10 cellular contexts compared by ENCODE assay signal in the genomic region with DNA sequence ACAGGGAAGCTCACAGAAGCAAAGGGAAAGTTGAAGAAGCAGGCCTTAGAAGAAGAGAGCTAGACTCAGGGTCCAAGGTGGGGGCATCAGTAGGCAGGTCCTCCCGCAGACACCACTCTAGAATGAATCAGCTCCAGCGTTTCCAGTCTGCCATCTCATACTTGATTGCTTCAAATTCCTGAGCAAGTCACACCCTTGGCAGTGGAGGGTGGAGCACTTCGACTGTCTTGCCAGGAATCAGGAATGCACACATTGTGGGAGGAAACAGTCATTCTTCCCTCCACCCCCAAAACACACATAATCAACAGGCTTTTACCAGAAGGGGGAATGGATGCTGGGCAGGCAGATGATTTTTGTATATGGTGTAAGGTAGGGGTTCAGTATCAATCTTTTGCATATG.
DNase-seq lines count a peak whose midpoint lies in the region; ATAC-seq, FAIRE-seq and TF ChIP-seq lines count a peak whose summit lies in the region.
"Had no signal": no experiment of that assay in that cellular context is flagged by ENCODE, and none has a peak within 500 bp of the region (broad histone marks: within the 10 kb centered on the region; RNA-seq: fewer than 3 reads in every experiment).

No MANE protein-coding gene starts in this region.

- peak overlapping the region; percentile 82 for H2AK5ac ChIP-seq in IMR-90 (ENCODE audit: low read depth, low read length)

- H3K9ac ChIP-seq in IMR-90 (ENCODE audit: low read depth, low read length) = 0 out of 2 replicates have a peak overlapping the region, but pooled peaks have one; percentile 1
- H3K9ac ChIP-seq: BLaER1 treated with 17β-estradiol and CSF1 and Interleukin-3, amounts not matched to agents 10 nM and 100 nM had no signal

- peak overlapping the region; percentile 80 for H3K4ac ChIP-seq in IMR-90 (ENCODE audit: low read depth, low read length)

- H3K27me3 Mint-ChIP-seq in activated CD4-positive, alpha-beta memory T cell treated with anti-CD3 and anti-CD28 coated beads, Interleukin-2, amount 10 ng/mL, durations not matched to agents 7 days and 5 days = no peaks in the 10 kb centered on the region

- 0 out of 3 replicates have a peak overlapping the region, but pooled peaks have one; percentile 3 for H2BK15ac ChIP-seq in IMR-90 (ENCODE audit: low read depth, low read length)

- H3K27me3 ChIP-seq in IMR-90 (ENCODE audit: control insufficient read depth, insufficient read depth, low read length) = no peaks in the 10 kb centered on the region
- H3K27me3 ChIP-seq: BLaER1 treated with 17β-estradiol and CSF1 and Interleukin-3, amounts not matched to agents 10 nM and 100 nM had no signal

- no peak for FAIRE-seq in A549 (lab: Jason Lieb, UNC)

- no peaks in the 10 kb centered on the region for H3K36me3 Mint-ChIP-seq in activated CD4-positive, alpha-beta memory T cell treated with anti-CD3 and anti-CD28 coated beads, Interleukin-2, amount 10 ng/mL, durations not matched to agents 7 days and 5 days (ENCODE audit: low read depth)
- H3K36me3 Mint-ChIP-seq: stimulated activated effector memory CD8-positive, alpha-beta T cell treated with anti-CD3 and anti-CD28 coated beads, Interleukin-12 subunit alpha, Interleukin-12 subunit beta, amount 100 ng/mL, for 72 hours had no signal

- no peak overlapping the region for H3K27ac Mint-ChIP-seq in activated CD4-positive, alpha-beta memory T cell treated with anti-CD3 and anti-CD28 coated beads, Interleukin-2, amount 10 ng/mL, durations not matched to agents 7 days and 5 days
- H3K27ac Mint-ChIP-seq: stimulated activated effector memory CD8-positive, alpha-beta T cell treated with anti-CD3 and anti-CD28 coated beads, Interleukin-12 subunit alpha, Interleukin-12 subunit beta, amount 100 ng/mL, for 72 hours had no signal

- POLR2A ChIA-PET in A549 (lab: Yijun Ruan, JAX) (no interaction called here), IMR-90 (lab: Charles Lee; ENCODE audit: unreplicated experiment) (no interaction called here)
- POLR2A ChIA-PET in activated CD4-positive, alpha-beta memory T cell treated with anti-CD3 and anti-CD28 coated beads, Interleukin-2, amount 10 ng/mL, durations not matched to agents 7 days and 5 days (lab: Charles Lee) = no interaction called here

- peaks cover 5% of the 10 kb centered on the region; the same call in 1 of the 2 replicates for H4K20me1 ChIP-seq in IMR-90 (ENCODE audit: insufficient read depth, low read length)

- H4K91ac ChIP-seq in IMR-90 (ENCODE audit: insufficient read depth, low read depth, low read length) = peak overlapping the region; percentile 54

- H3K18ac ChIP-seq in IMR-90 (ENCODE audit: low read depth, low read length) = peak overlapping the region; percentile 46

- peak; percentile 54 to 88 for DNase-seq in A549 (ENCODE audit: low read depth in 1 of 2, low spot score in 1 of 2)
- DNase-seq in IMR-90 = peak; percentile 87
- peak; percentile 95 for DNase-seq in dedifferentiated amniotic fluid mesenchymal stem cell (ENCODE audit: extremely low spot score)
- DNase-seq in lower leg skin (ENCODE audit: low spot score in 2 of 2) = peak; percentile 65 to 80
- DNase-seq in pons (ENCODE audit: low spot score) = no peak
- DNase-seq in activated CD4-positive, alpha-beta memory T cell treated with anti-CD3 and anti-CD28 coated beads, Interleukin-2, amount 10 ng/mL, durations not matched to agents 7 days and 5 days = no peak
- no peak for DNase-seq in NCI-H82 treated with DMSO at 0.1 percent for 48 hours (lab: John Stamatoyannopoulos, UW; ENCODE audit: unreplicated experiment)

- peak overlapping the region; percentile 84 to 86 for H3K27ac ChIP-seq in A549
- H3K27ac ChIP-seq in IMR-90 (ENCODE audit: insufficient read depth, low read length) = peak overlapping the region; percentile 74
- H3K27ac ChIP-seq: BLaER1 treated with 17β-estradiol and CSF1 and Interleukin-3, amounts not matched to agents 10 nM and 100 nM had no signal

- H3K4me1 Mint-ChIP-seq in activated CD4-positive, alpha-beta memory T cell treated with anti-CD3 and anti-CD28 coated beads, Interleukin-2, amount 10 ng/mL, durations not matched to agents 7 days and 5 days = no peaks in the 10 kb centered on the region

- H3K36me3 ChIP-seq in IMR-90 (ENCODE audit: control insufficient read depth, insufficient read depth, low read length) = no peaks in the 10 kb centered on the region

- TF ChIP-seq RAD21 in A549 (conservative IDR thresholded peaks at IDR 0.05 in 1 of 2, IDR thresholded peaks at IDR 0.05 in 1 of 2) (no peak), IMR-90 (IDR thresholded peaks at IDR 0.05; ENCODE audit: low read length) (0 out of 2 replicates have a peak, but pooled peaks have one; percentile 2)

- H3K79me1 ChIP-seq in IMR-90 (ENCODE audit: low read depth in 1 of 2, low read length in 2 of 2) = peaks cover 8 to 9% of the 10 kb centered on the region in 2 experiments; a peak in 2 of 4 replicates

- H3K4me2 ChIP-seq in A549 (peak overlapping the region; percentile 74), IMR-90 (ENCODE audit: low read depth, low read length) (peak overlapping the region; percentile 48; the same call in 1 of the 2 replicates)
- H3K4me2 ChIP-seq: BLaER1 treated with 17β-estradiol and CSF1 and Interleukin-3, amounts not matched to agents 10 nM and 100 nM had no signal

- H3K4me3 ChIP-seq in A549 = no peak overlapping the region
- no peak overlapping the region for H3K4me3 ChIP-seq in IMR-90 (ENCODE audit: insufficient read depth, low read depth, low read length)
- H3K4me3 ChIP-seq in lower leg skin (ENCODE audit: low read depth, poor library complexity, severe bottlenecking) = no peak overlapping the region
- H3K4me3 ChIP-seq: BLaER1 treated with 17β-estradiol and CSF1 and Interleukin-3, amounts not matched to agents 10 nM and 100 nM had no signal

- CTCF ChIA-PET in A549 (lab: Yijun Ruan, JAX) = interaction anchor here (0.7 kb wide), 1 partner anchor 30 kb away, joined by 4 read pairs; no protein-coding TSS in a partner anchor
- CTCF ChIA-PET in IMR-90 (lab: Yijun Ruan, JAX) = interaction anchor here (0.7 to 1.2 kb wide), 2 partner anchors 27 to 200 kb away, joined by 3 to 6 read pairs; partner anchors contain the start of gene PLXNA1
- CTCF ChIA-PET in activated CD4-positive, alpha-beta memory T cell treated with anti-CD3 and anti-CD28 coated beads, Interleukin-2, amount 10 ng/mL, durations not matched to agents 7 days and 5 days (lab: Charles Lee) = no interaction called here

- TF ChIP-seq EP300 in A549 (IDR thresholded peaks at IDR 0.05) = peak in 1 of 2 experiments; percentile 32; a peak in 1 of 5 replicates

- H3K9me3 ChIP-seq in A549 = no peaks in the 10 kb centered on the region
- no peaks in the 10 kb centered on the region for H3K9me3 ChIP-seq in IMR-90 (ENCODE audit: control insufficient read depth, insufficient read depth, low read length)
- H3K9me3 ChIP-seq: BLaER1 treated with 17β-estradiol and CSF1 and Interleukin-3, amounts not matched to agents 10 nM and 100 nM had no signal

- H4K8ac ChIP-seq in IMR-90 (ENCODE audit: low read depth in 2 of 2, low read length in 2 of 2) = peak overlapping the region; percentile 2 to 84; a peak in 2 of 4 replicates

- in situ Hi-C loops in IMR-90 (cut with MboI; ENCODE audit: low sequenced_read_pairs) = no loop called here

- H3K4me3 Mint-ChIP-seq in activated CD4-positive, alpha-beta memory T cell treated with anti-CD3 and anti-CD28 coated beads, Interleukin-2, amount 10 ng/mL, durations not matched to agents 7 days and 5 days = no peak overlapping the region
- H3K4me3 Mint-ChIP-seq: stimulated activated effector memory CD8-positive, alpha-beta T cell treated with anti-CD3 and anti-CD28 coated beads, Interleukin-12 subunit alpha, Interleukin-12 subunit beta, amount 100 ng/mL, for 72 hours had no signal

- peak overlapping the region; percentile 74 for H2AFZ ChIP-seq in IMR-90 (replicated peaks; ENCODE audit: low read length, poor library complexity)

- TF ChIP-seq CTCF in A549 (IDR thresholded peaks at IDR 0.05) = no peak
- no peak for TF ChIP-seq CTCF in IMR-90 (conservative IDR thresholded peaks at IDR 0.05; ENCODE audit: low read depth, low read length)
- no peak for TF ChIP-seq CTCF in lower leg skin (IDR thresholded peaks at IDR 0.05)

- H4K5ac ChIP-seq in IMR-90 (ENCODE audit: low read depth, low read length) = peak overlapping the region; percentile 40; the same call in 1 of the 2 replicates

- H2BK20ac ChIP-seq in IMR-90 (ENCODE audit: low read depth, low read length) = peak overlapping the region; percentile 86

- H3K9me3 Mint-ChIP-seq in activated CD4-positive, alpha-beta memory T cell treated with anti-CD3 and anti-CD28 coated beads, Interleukin-2, amount 10 ng/mL, durations not matched to agents 7 days and 5 days = no peaks in the 10 kb centered on the region
- H3K9me3 Mint-ChIP-seq: stimulated activated effector memory CD8-positive, alpha-beta T cell treated with anti-CD3 and anti-CD28 coated beads, Interleukin-12 subunit alpha, Interleukin-12 subunit beta, amount 100 ng/mL, for 72 hours had no signal

- dilution Hi-C loops in IMR-90 (cut with HindIII; ENCODE audit: low sequenced_read_pairs, unreplicated experiment) = no loop called here

- peak overlapping the region; percentile 80 for H2BK120ac ChIP-seq in IMR-90 (ENCODE audit: low read depth, low read length)

- H3K4me1 ChIP-seq in A549 (peaks cover 34% of the 10 kb centered on the region), IMR-90 (ENCODE audit: control insufficient read depth, insufficient read depth, low read length) (peaks cover 13% of the 10 kb centered on the region)

- BruUV-seq in IMR-90 (replicated peaks; lab: Mats Ljungman, UMichigan) = no TSS peak

- peak overlapping the region; percentile 38 for H3K14ac ChIP-seq in IMR-90 (replicated peaks; ENCODE audit: low read depth, low read length)

- peak overlapping the region; percentile 96 for H2AK9ac ChIP-seq in IMR-90 (replicated peaks; ENCODE audit: low read depth, low read length, poor library complexity)

- peak overlapping the region; percentile 91 for H2BK5ac ChIP-seq in IMR-90 (ENCODE audit: low read depth, low read length, poor library complexity, severe bottlenecking)

- ATAC-seq in A549 (peak; percentile 96 to 98), IMR-90 (ENCODE audit: low read depth) (peak; percentile 75), GM21529 (IDR thresholded peaks at IDR 0.05; ENCODE audit: unreplicated experiment) (no peak)
- ATAC-seq: stimulated activated effector memory CD8-positive, alpha-beta T cell treated with anti-CD3 and anti-CD28 coated beads, Interleukin-12 subunit alpha, Interleukin-12 subunit beta, amount 100 ng/mL, for 72 hours had no signal

- peak overlapping the region; percentile 72 for H3K23ac ChIP-seq in IMR-90 (ENCODE audit: low read depth, low read length)

- H3K9me1 ChIP-seq in IMR-90 (ENCODE audit: insufficient read depth, low read length) = peaks cover 13% of the 10 kb centered on the region

- intact Hi-C loops in IMR-90 (cut with micrococcal nuclease) (no loop called here), lower leg skin (cut with DNase I; ENCODE audit: low total_unique reads) (no loop called here)

- 0% methylated on average over 3 of the region's 3 CpGs for WGBS in A549 (ENCODE audit: missing lambda C conversion rate)
- no CpG with 5 or more reads among the region's 3 CpGs for WGBS in IMR-90 (ENCODE audit: extremely low coverage in 2 of 2, insufficient read length in 1 of 2), 2 experiments
- 11 to 18% methylated on average over 3 of the region's 3 CpGs for WGBS in lower leg skin, 2 donors

- peak overlapping the region; percentile 58; the same call in 1 of the 2 replicates for H3K56ac ChIP-seq in IMR-90 (ENCODE audit: extremely low read depth, insufficient read depth, low read length)

- no peak for TF ChIP-seq POLR2A in A549 (IDR thresholded peaks at IDR 0.05; ENCODE audit: low read length)
- no peak for TF ChIP-seq POLR2A in IMR-90 (IDR thresholded peaks at IDR 0.05; ENCODE audit: low read depth, low read length)
- no peak for TF ChIP-seq POLR2A in lower leg skin (IDR thresholded peaks at IDR 0.05)

Comparison
In these comparisons a context has a peak if more than half of its experiments do, and no peak if none do; other contexts are left out.
1. DNase-seq: peak in A549 (2 of 2), IMR-90 (single experiment), dedifferentiated amniotic fluid mesenchymal stem cell (single experiment) and lower leg skin (2 of 2); none in pons (single experiment), activated CD4-positive, alpha-beta memory T cell treated with anti-CD3 and anti-CD28 coated beads, Interleukin-2, amount 10 ng/mL, durations not matched to agents 7 days and 5 days (single experiment) and NCI-H82 treated with DMSO at 0.1 percent for 48 hours (single experiment).